ENCODE assay signal across 11 cellular contexts in the genomic region with DNA sequence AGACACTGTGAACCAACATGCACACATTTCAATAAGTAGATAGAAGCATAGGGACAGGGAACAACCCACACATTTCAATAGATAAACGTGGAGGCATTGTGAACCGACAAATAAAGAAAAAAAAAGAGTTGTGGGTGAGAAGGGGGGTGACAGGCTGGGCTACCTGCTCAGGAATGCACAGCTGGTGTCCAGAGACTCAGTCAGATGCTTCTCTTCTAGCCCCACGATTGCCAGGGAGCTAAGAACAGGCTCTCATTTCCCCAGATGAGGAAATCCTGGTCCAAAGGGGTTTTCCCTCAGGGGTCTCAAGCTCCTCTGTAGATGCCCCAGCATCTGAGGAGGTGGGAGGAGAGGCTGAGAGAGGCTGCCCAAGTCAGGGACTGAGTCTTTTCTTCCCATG. TPM values are rescaled to one million over a fixed set of nuclear protein-coding genes. Genes with fewer than 3 reads are reported as not detected.
"Had no signal": no experiment of that assay in that cellular context is flagged by ENCODE, and none has a peak within 500 bp of the region (broad histone marks: within the 10 kb centered on the region; RNA-seq: fewer than 3 reads in every experiment).

No MANE protein-coding gene starts in this region.

- DNase-seq: esophagus squamous epithelium; kidney; left colon; right cardiac atrium; stimulated activated CD4-positive, alpha-beta T cell treated with anti-CD3 and anti-CD28 coated beads, Interleukin-12 subunit alpha, Interleukin-12 subunit beta, amount 100 ng/mL, for 4 hours; stomach had no signal

- H3K9me3 ChIP-seq: esophagus squamous epithelium, mucosa of descending colon, pancreas, stomach, thoracic aorta had no signal

- ATAC-seq: left colon had no signal

- H3K4me3 ChIP-seq: esophagus squamous epithelium, mucosa of descending colon, pancreas, stomach had no signal

- H3K4me1 ChIP-seq: pancreas had no signal

- FAIRE-seq: small intestine had no signal

- H3K27ac ChIP-seq: esophagus squamous epithelium, pancreas, stomach, thoracic aorta had no signal

- H3K36me3 ChIP-seq: esophagus squamous epithelium, pancreas, stomach, thoracic aorta had no signal

RNA-seq across cellular contexts. Expression of gene BNC1, which starts 35.5 kb away (rescaled TPM):
- total RNA-seq: left colon; naive thymus-derived CD8-positive, alpha-beta T cell had no signal
